Comparison of ENCODE assay signal across 8 cellular contexts in the genomic region with DNA sequence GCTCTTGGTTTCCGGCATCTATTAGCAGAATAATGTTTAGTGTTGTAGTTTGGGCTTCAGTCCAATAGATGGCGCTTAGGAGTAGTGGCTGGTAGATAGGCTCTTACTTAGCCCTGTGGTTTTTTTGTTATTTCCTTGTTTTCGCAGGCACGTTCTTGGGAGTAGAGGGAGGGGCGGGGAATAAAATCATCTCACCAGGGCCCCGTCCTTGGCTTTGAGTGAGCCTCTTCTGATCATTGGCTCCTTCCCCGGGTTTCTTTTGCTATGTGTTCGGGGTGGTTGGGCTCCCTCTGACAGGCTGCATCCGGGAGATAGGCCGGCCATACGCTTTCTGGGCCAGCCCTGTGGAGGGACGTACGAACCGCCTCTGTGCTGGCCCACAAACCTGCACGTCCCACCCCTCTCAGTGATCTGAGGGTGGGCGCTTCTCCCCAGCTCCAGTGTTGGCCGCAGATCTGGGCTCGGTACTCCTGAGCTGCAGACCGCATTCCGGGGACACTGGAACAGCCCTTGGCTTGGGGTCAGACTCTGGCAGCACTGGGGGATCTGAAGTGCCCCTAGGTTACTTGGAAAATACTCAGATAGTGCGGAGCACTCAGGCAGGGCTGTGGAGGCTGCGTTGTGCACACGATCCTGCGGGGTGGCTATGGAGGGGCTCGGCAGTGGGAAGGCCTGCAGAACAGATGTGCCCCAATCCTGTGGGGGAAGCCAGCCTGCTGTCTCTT.
DNase-seq lines count a peak whose midpoint lies in the region; ATAC-seq lines count a peak whose summit lies in the region.

No MANE protein-coding gene starts in this region.

- peak; percentile 50 for DNase-seq in activated CD8-positive, alpha-beta memory T cell treated with anti-CD3 and anti-CD28 coated beads, Interleukin-2, amount 50 U/mL, for 48 hours
- DNase-seq in activated CD8-positive, alpha-beta memory T cell treated with anti-CD3 and anti-CD28 coated beads, Interleukin-2, amount 50 U/mL, for 4 hours, result no peak
- DNase-seq in NCI-H524 (lab: John Stamatoyannopoulos, UW), result peak; percentile 26 to 70
- peak; percentile 9 for DNase-seq in activated naive CD8-positive, alpha-beta T cell treated with anti-CD3 and anti-CD28 coated beads, Interleukin-2, amount 50 U/mL, for 24 hours
- DNase-seq in right cardiac atrium, result peak; percentile 27 to 67 (median 60)
- DNase-seq in sciatic nerve (ENCODE audit: low spot score), result no peak

- H3K9me3 Mint-ChIP-seq in activated naive CD8-positive, alpha-beta T cell treated with anti-CD3 and anti-CD28 coated beads, Interleukin-2, amount 50 U/mL, for 24 hours, result no peaks in the 10 kb centered on the region

- peaks cover 2% of the 10 kb centered on the region for H3K4me1 Mint-ChIP-seq in activated naive CD8-positive, alpha-beta T cell treated with anti-CD3 and anti-CD28 coated beads, Interleukin-2, amount 50 U/mL, for 24 hours

- WGBS in right cardiac atrium, result 69% methylated on average over 25 of the region's 25 CpGs

- H3K4me1 ChIP-seq in right cardiac atrium (ENCODE audit: control insufficient read depth, insufficient read depth, low read length), result peaks cover 2% of the 10 kb centered on the region

- H3K9me3 ChIP-seq in right cardiac atrium (ENCODE audit: control insufficient read depth, low read length), result no peaks in the 10 kb centered on the region

- H3K4me3 ChIP-seq in right cardiac atrium (ENCODE audit: low read length), result no peak overlapping the region

- H3K27me3 Mint-ChIP-seq in activated naive CD8-positive, alpha-beta T cell treated with anti-CD3 and anti-CD28 coated beads, Interleukin-2, amount 50 U/mL, for 24 hours, result no peaks in the 10 kb centered on the region

- H3K4me3 Mint-ChIP-seq in activated naive CD8-positive, alpha-beta T cell treated with anti-CD3 and anti-CD28 coated beads, Interleukin-2, amount 50 U/mL, for 24 hours, result no peak overlapping the region

- H3K27ac Mint-ChIP-seq in activated naive CD8-positive, alpha-beta T cell treated with anti-CD3 and anti-CD28 coated beads, Interleukin-2, amount 50 U/mL, for 24 hours, result no peak overlapping the region

- no peaks in the 10 kb centered on the region for H3K36me3 Mint-ChIP-seq in activated naive CD8-positive, alpha-beta T cell treated with anti-CD3 and anti-CD28 coated beads, Interleukin-2, amount 50 U/mL, for 24 hours (ENCODE audit: low read depth)

- H3K27me3 ChIP-seq in right cardiac atrium (ENCODE audit: control insufficient read depth, insufficient read depth), result no peaks in the 10 kb centered on the region

- intact Hi-C loops in right cardiac atrium (cut with DNase I), result loop anchor here in 2 of 4 donors (5.0 to 10.0 kb wide), 2 partner anchors 269 to 276 kb away; no protein-coding TSS in a partner anchor
- intact Hi-C loops in sciatic nerve (cut with DNase I), result no loop called here

- ATAC-seq in GM21367 (IDR thresholded peaks at IDR 0.05; ENCODE audit: unreplicated experiment) (peak; percentile 97), HG03520 (IDR thresholded peaks at IDR 0.05; ENCODE audit: unreplicated experiment) (peak; percentile 96), right cardiac atrium (peak; percentile 87 to 93), sciatic nerve (peak; percentile 74)
- peak; percentile 65 for ATAC-seq in activated naive CD8-positive, alpha-beta T cell treated with anti-CD3 and anti-CD28 coated beads, Interleukin-2, amount 50 U/mL, for 24 hours

- no peak overlapping the region for H3K27ac ChIP-seq in right cardiac atrium (ENCODE audit: low read length)

Comparison
In these comparisons a context has a peak if more than half of its experiments do, and no peak if none do; other contexts are left out.
1. DNase-seq: peak in activated CD8-positive, alpha-beta memory T cell treated with anti-CD3 and anti-CD28 coated beads, Interleukin-2, amount 50 U/mL, for 48 hours (single experiment), NCI-H524 (2 of 2), activated naive CD8-positive, alpha-beta T cell treated with anti-CD3 and anti-CD28 coated beads, Interleukin-2, amount 50 U/mL, for 24 hours (single experiment) and right cardiac atrium (3 of 3); none in activated CD8-positive, alpha-beta memory T cell treated with anti-CD3 and anti-CD28 coated beads, Interleukin-2, amount 50 U/mL, for 4 hours (single experiment) and sciatic nerve (single experiment).
2. Peak in every context shown above with its lines, with median percentiles within 50 percentile points of each other: ATAC-seq.